Comparison of ENCODE assay signal across 12 cellular contexts in the genomic region with DNA sequence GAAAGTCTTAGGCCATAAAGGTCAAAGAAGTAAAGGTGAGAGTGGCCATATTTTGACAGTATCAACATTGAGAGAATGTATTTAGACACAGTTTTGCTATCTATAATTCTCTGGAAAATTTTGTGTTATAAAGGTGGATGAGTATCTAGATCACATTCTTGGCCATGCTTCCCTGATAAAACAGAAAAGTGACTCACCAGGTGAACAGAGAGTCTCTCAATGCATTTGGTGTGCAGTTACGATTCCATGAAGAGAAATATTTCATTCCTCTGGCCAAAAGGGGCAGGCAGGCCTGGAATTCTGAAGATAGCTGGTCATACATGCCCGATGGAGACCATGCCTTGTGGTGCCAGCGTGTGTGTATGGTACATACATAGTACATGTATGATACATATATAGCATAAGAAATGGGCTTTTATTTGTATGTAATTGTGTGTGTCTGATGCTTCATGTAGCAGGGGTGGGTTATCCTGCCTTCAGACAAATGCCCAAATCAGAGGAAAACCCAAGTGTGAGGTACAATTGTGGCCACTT.
"Had no signal": no experiment of that assay in that cellular context is flagged by ENCODE, and none has a peak within 500 bp of the region (broad histone marks: within the 10 kb centered on the region; RNA-seq: fewer than 3 reads in every experiment).

No MANE protein-coding gene starts in this region.

- H3K36me3 ChIP-seq: brain microvascular endothelial cell, sigmoid colon, stomach had no signal

- DNase-seq: activated CD4-positive, alpha-beta T cell treated with anti-CD3 and anti-CD28 coated beads, Interleukin-2, amount 10 ng/mL, durations not matched to agents 7 days and 5 days; activated CD8-positive, alpha-beta memory T cell treated with anti-CD3 and anti-CD28 coated beads, Interleukin-2, amount 50 U/mL, for 48 hours; activated naive CD4-positive, alpha-beta T cell; activated naive CD8-positive, alpha-beta T cell treated with anti-CD3 and anti-CD28 coated beads, Interleukin-2, amount 10 ng/mL, durations not matched to agents 7 days and 5 days; brain microvascular endothelial cell; sigmoid colon; stimulated activated CD4-positive, alpha-beta T cell treated with anti-CD3 and anti-CD28 coated beads, Interleukin-1b, Interleukin-23, amount 100 ng/mL, for 48 hours; stomach; SW 1271 had no signal

- H3K27me3 Mint-ChIP-seq: activated naive CD8-positive, alpha-beta T cell treated with anti-CD3 and anti-CD28 coated beads, Interleukin-2, amount 10 ng/mL, durations not matched to agents 7 days and 5 days had no signal

- H3K27me3 ChIP-seq: brain microvascular endothelial cell, sigmoid colon, stomach had no signal

- H3K27ac ChIP-seq: brain microvascular endothelial cell, epithelial cell of prostate, sigmoid colon, stomach had no signal

- H3K27ac Mint-ChIP-seq: activated CD4-positive, alpha-beta T cell treated with anti-CD3 and anti-CD28 coated beads, Interleukin-2, amount 10 ng/mL, durations not matched to agents 7 days and 5 days; activated naive CD8-positive, alpha-beta T cell treated with anti-CD3 and anti-CD28 coated beads, Interleukin-2, amount 10 ng/mL, durations not matched to agents 7 days and 5 days; activated T-helper 1 cell treated with anti-CD3 and anti-CD28 coated beads, Interleukin-12 subunit alpha, Interleukin-12 subunit beta, Interleukin-2, Interleukin-4 antibody, amounts not matched to agents 30 ng/mL and 10 ng/mL and 1 ng/mL, durations not matched to agents 14 hours and 24 hours and 36 hours; T-helper 2 cell treated with Interferon-gamma antibody and Interleukin-4, amounts not matched to agents 5 μg/mL and 100 μg/mL, for 36 hours had no signal

- H3K4me3 Mint-ChIP-seq: activated CD4-positive, alpha-beta T cell treated with anti-CD3 and anti-CD28 coated beads, Interleukin-2, amount 10 ng/mL, durations not matched to agents 7 days and 5 days; activated naive CD8-positive, alpha-beta T cell treated with anti-CD3 and anti-CD28 coated beads, Interleukin-2, amount 10 ng/mL, durations not matched to agents 7 days and 5 days; activated T-helper 1 cell treated with anti-CD3 and anti-CD28 coated beads, Interleukin-12 subunit alpha, Interleukin-12 subunit beta, Interleukin-2, Interleukin-4 antibody, amounts not matched to agents 30 ng/mL and 10 ng/mL and 1 ng/mL, durations not matched to agents 14 hours and 24 hours and 36 hours; T-helper 2 cell treated with Interferon-gamma antibody and Interleukin-4, amounts not matched to agents 5 μg/mL and 100 μg/mL, for 36 hours had no signal

- H3K4me3 ChIP-seq: sigmoid colon, stomach had no signal

- H3K9me3 ChIP-seq: sigmoid colon, stomach had no signal
